37 cellular contexts compared by ENCODE assay signal in the genomic region with DNA sequence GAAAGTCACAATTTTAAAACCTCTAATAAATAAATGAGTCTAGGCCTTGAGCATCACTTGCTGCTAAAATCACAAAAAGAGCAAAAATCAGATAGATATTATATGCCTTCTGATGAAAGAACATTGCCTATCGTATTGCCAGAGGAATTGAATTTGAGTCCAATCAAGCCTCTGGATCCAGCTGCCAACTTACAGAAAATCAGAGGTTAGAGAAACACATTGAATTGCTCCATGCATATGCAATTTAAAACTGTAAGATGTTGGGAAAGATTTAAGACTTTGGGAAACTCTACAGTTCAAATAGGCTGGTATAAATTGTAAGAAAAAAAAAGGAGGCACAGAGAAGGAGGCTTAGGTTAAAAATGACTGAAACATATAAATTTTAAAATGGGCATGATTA.
"Had no signal": no experiment of that assay in that cellular context is flagged by ENCODE, and none has a peak within 500 bp of the region (broad histone marks: within the 10 kb centered on the region; RNA-seq: fewer than 3 reads in every experiment).

No MANE protein-coding gene starts in this region.

- H3K27ac Mint-ChIP-seq: activated naive CD4-positive, alpha-beta T cell treated with anti-CD3 and anti-CD28 coated beads for 36 hours; activated naive CD4-positive, alpha-beta T cell treated with anti-CD3 and anti-CD28 coated beads, Interleukin-2, amount 10 ng/mL, durations not matched to agents 7 days and 5 days; activated naive CD4-positive, alpha-beta T cell treated with anti-CD3 and anti-CD28 coated beads, Interleukin-2, amount 50 U/mL, for 24 hours; activated naive CD4-positive, alpha-beta T cell treated with anti-CD3 and anti-CD28 coated beads, Interleukin-2, amount 50 U/mL, for 72 hours; activated naive CD8-positive, alpha-beta T cell; activated naive CD8-positive, alpha-beta T cell treated with anti-CD3 and anti-CD28 coated beads for 36 hours; activated naive CD8-positive, alpha-beta T cell treated with anti-CD3 and anti-CD28 coated beads, Interleukin-2, amount 10 ng/mL, durations not matched to agents 7 days and 5 days; activated naive CD8-positive, alpha-beta T cell treated with anti-CD3 and anti-CD28 coated beads, Interleukin-2, amount 50 U/mL, for 24 hours; activated T-cell treated with anti-CD3 and anti-CD28 coated beads, Interleukin-2, amount 50 U/mL, for 24 hours; activated T-cell treated with anti-CD3 and anti-CD28 coated beads, Interleukin-2, amount 50 U/mL, for 72 hours; activated T-helper 1 cell treated with anti-CD3 and anti-CD28 coated beads, Interleukin-12 subunit alpha, Interleukin-12 subunit beta, Interleukin-2, Interleukin-4 antibody, amounts not matched to agents 30 ng/mL and 10 ng/mL and 1 ng/mL, durations not matched to agents 14 hours and 24 hours and 36 hours; activated T-helper 17 cell treated with anti-CD3 and anti-CD28 coated beads, Interleukin-2, amount 50 U/mL, for 72 hours; activated T-helper 2 cell treated with anti-CD3 and anti-CD28 coated beads, Interferon-gamma antibody, Interleukin-2, Interleukin-4, amounts not matched to agents 10 μg/mL and 5 μg/mL and 100 μg/mL, durations not matched to agents 14 hours and 24 hours and 36 hours; brain had no signal

- H3K36me3 Mint-ChIP-seq: activated naive CD4-positive, alpha-beta T cell treated with anti-CD3 and anti-CD28 coated beads, Interleukin-2, amount 10 ng/mL, durations not matched to agents 7 days and 5 days; activated naive CD4-positive, alpha-beta T cell treated with anti-CD3 and anti-CD28 coated beads, Interleukin-2, amount 50 U/mL, for 24 hours; activated naive CD4-positive, alpha-beta T cell treated with anti-CD3 and anti-CD28 coated beads, Interleukin-2, amount 50 U/mL, for 72 hours; activated naive CD8-positive, alpha-beta T cell; activated naive CD8-positive, alpha-beta T cell treated with anti-CD3 and anti-CD28 coated beads for 36 hours; activated naive CD8-positive, alpha-beta T cell treated with anti-CD3 and anti-CD28 coated beads, Interleukin-2, amount 10 ng/mL, durations not matched to agents 7 days and 5 days; brain had no signal

- DNase-seq: activated effector memory CD4-positive, alpha-beta T cell treated with anti-CD3 and anti-CD28 coated beads, Interleukin-2, amount 50 U/mL, for 16 hours; activated effector memory CD4-positive, alpha-beta T cell treated with Interleukin-2 at 50 U/mL for 16 hours; activated gamma-delta T cell; activated gamma-delta T cell treated with Interleukin-2 at 50 U/mL for 16 hours; activated naive CD4-positive, alpha-beta T cell; activated naive CD4-positive, alpha-beta T cell treated with anti-CD3 and anti-CD28 coated beads for 36 hours; activated naive CD4-positive, alpha-beta T cell treated with anti-CD3 and anti-CD28 coated beads, Interleukin-2, amount 10 ng/mL, durations not matched to agents 7 days and 5 days; activated naive CD4-positive, alpha-beta T cell treated with anti-CD3 and anti-CD28 coated beads, Interleukin-2, amount 50 U/mL, for 16 hours; activated naive CD4-positive, alpha-beta T cell treated with Interleukin-2 at 50 U/mL for 16 hours; activated naive CD8-positive, alpha-beta T cell treated with anti-CD3 and anti-CD28 coated beads for 36 hours; activated naive CD8-positive, alpha-beta T cell treated with anti-CD3 and anti-CD28 coated beads, Interleukin-2, amount 10 ng/mL, durations not matched to agents 7 days and 5 days; activated naive CD8-positive, alpha-beta T cell treated with anti-CD3 and anti-CD28 coated beads, Interleukin-2, amount 50 U/mL, for 24 hours; activated T-cell treated with anti-CD3 and anti-CD28 coated beads, Interleukin-2, amount 50 U/mL, for 1 hour; activated T-cell treated with anti-CD3 and anti-CD28 coated beads, Interleukin-2, amount 50 U/mL, for 24 hours; activated T-cell treated with anti-CD3 and anti-CD28 coated beads, Interleukin-2, amount 50 U/mL, for 4 hours; activated T-cell treated with anti-CD3 and anti-CD28 coated beads, Interleukin-2, amount 50 U/mL, for 48 hours; activated T-cell treated with anti-CD3 and anti-CD28 coated beads, Interleukin-2, amount 50 U/mL, for 72 hours; adrenal gland; amniotic stem cell; amygdala; anterior cingulate cortex; aorta; body of pancreas; brain microvascular endothelial cell; caudate nucleus; central memory CD4-positive, alpha-beta T cell had no signal

- H3K27ac ChIP-seq: adrenal gland, ascending aorta, body of pancreas, brain microvascular endothelial cell, breast epithelium, cardiac muscle cell had no signal

- H3K9me3 Mint-ChIP-seq: activated naive CD4-positive, alpha-beta T cell treated with anti-CD3 and anti-CD28 coated beads for 36 hours; activated naive CD4-positive, alpha-beta T cell treated with anti-CD3 and anti-CD28 coated beads, Interleukin-2, amount 10 ng/mL, durations not matched to agents 7 days and 5 days; activated naive CD4-positive, alpha-beta T cell treated with anti-CD3 and anti-CD28 coated beads, Interleukin-2, amount 50 U/mL, for 24 hours; activated naive CD4-positive, alpha-beta T cell treated with anti-CD3 and anti-CD28 coated beads, Interleukin-2, amount 50 U/mL, for 72 hours; activated naive CD8-positive, alpha-beta T cell treated with anti-CD3 and anti-CD28 coated beads, Interleukin-2, amount 10 ng/mL, durations not matched to agents 7 days and 5 days; activated naive CD8-positive, alpha-beta T cell treated with anti-CD3 and anti-CD28 coated beads, Interleukin-2, amount 50 U/mL, for 24 hours; activated T-cell treated with anti-CD3 and anti-CD28 coated beads, Interleukin-2, amount 50 U/mL, for 24 hours; activated T-cell treated with anti-CD3 and anti-CD28 coated beads, Interleukin-2, amount 50 U/mL, for 4 hours; activated T-cell treated with anti-CD3 and anti-CD28 coated beads, Interleukin-2, amount 50 U/mL, for 72 hours; activated T-helper 1 cell treated with anti-CD3 and anti-CD28 coated beads, Interleukin-12 subunit alpha, Interleukin-12 subunit beta, Interleukin-2, Interleukin-4 antibody, amounts not matched to agents 30 ng/mL and 10 ng/mL and 1 ng/mL, durations not matched to agents 14 hours and 24 hours and 36 hours; activated T-helper 17 cell treated with anti-CD3 and anti-CD28 coated beads, Interleukin-2, amount 50 U/mL, for 72 hours; activated T-helper 2 cell treated with anti-CD3 and anti-CD28 coated beads, Interferon-gamma antibody, Interleukin-2, Interleukin-4, amounts not matched to agents 10 μg/mL and 5 μg/mL and 100 μg/mL, durations not matched to agents 14 hours and 24 hours and 36 hours; central memory CD8-positive, alpha-beta T cell had no signal

- H3K27me3 ChIP-seq: adrenal gland, ascending aorta, body of pancreas, brain microvascular endothelial cell, breast epithelium, cardiac muscle cell had no signal

- H3K4me1 ChIP-seq: adrenal gland, body of pancreas, breast epithelium had no signal

- H3K36me3 ChIP-seq: adrenal gland, ascending aorta, brain microvascular endothelial cell, breast epithelium, cardiac muscle cell had no signal

- H3K27me3 Mint-ChIP-seq: activated naive CD4-positive, alpha-beta T cell treated with anti-CD3 and anti-CD28 coated beads, Interleukin-2, amount 50 U/mL, for 24 hours; activated naive CD8-positive, alpha-beta T cell treated with anti-CD3 and anti-CD28 coated beads for 36 hours; activated naive CD8-positive, alpha-beta T cell treated with anti-CD3 and anti-CD28 coated beads, Interleukin-2, amount 50 U/mL, for 24 hours; activated T-cell treated with anti-CD3 and anti-CD28 coated beads, Interleukin-2, amount 50 U/mL, for 24 hours had no signal

- H3K9me3 ChIP-seq: adrenal gland, ascending aorta, body of pancreas, breast epithelium had no signal

- ATAC-seq: activated naive CD4-positive, alpha-beta T cell treated with anti-CD3 and anti-CD28 coated beads, Interleukin-2, amount 50 U/mL, for 72 hours; activated naive CD8-positive, alpha-beta T cell treated with anti-CD3 and anti-CD28 coated beads, Interleukin-2, amount 50 U/mL, for 24 hours; activated T-cell treated with anti-CD3 and anti-CD28 coated beads, Interleukin-2, amount 50 U/mL, for 4 hours; activated T-cell treated with anti-CD3 and anti-CD28 coated beads, Interleukin-2, amount 50 U/mL, for 72 hours; activated T-helper 17 cell treated with anti-CD3 and anti-CD28 coated beads, Interleukin-2, amount 50 U/mL, for 72 hours; body of pancreas had no signal

- H3K4me1 Mint-ChIP-seq: activated naive CD4-positive, alpha-beta T cell treated with anti-CD3 and anti-CD28 coated beads, Interleukin-2, amount 10 ng/mL, durations not matched to agents 7 days and 5 days; activated naive CD4-positive, alpha-beta T cell treated with anti-CD3 and anti-CD28 coated beads, Interleukin-2, amount 50 U/mL, for 24 hours; activated naive CD8-positive, alpha-beta T cell treated with anti-CD3 and anti-CD28 coated beads for 36 hours; activated naive CD8-positive, alpha-beta T cell treated with anti-CD3 and anti-CD28 coated beads, Interleukin-2, amount 10 ng/mL, durations not matched to agents 7 days and 5 days; activated naive CD8-positive, alpha-beta T cell treated with anti-CD3 and anti-CD28 coated beads, Interleukin-2, amount 50 U/mL, for 24 hours; activated T-helper 17 cell treated with anti-CD3 and anti-CD28 coated beads, Interleukin-2, amount 50 U/mL, for 72 hours; central memory CD8-positive, alpha-beta T cell had no signal

- H3K4me3 ChIP-seq: adrenal gland, ascending aorta, body of pancreas, breast epithelium, cardiac muscle cell had no signal

- H3K4me3 Mint-ChIP-seq: activated naive CD4-positive, alpha-beta T cell treated with anti-CD3 and anti-CD28 coated beads for 36 hours; activated naive CD4-positive, alpha-beta T cell treated with anti-CD3 and anti-CD28 coated beads, Interleukin-2, amount 10 ng/mL, durations not matched to agents 7 days and 5 days; activated naive CD4-positive, alpha-beta T cell treated with anti-CD3 and anti-CD28 coated beads, Interleukin-2, amount 50 U/mL, for 24 hours; activated naive CD8-positive, alpha-beta T cell; activated naive CD8-positive, alpha-beta T cell treated with anti-CD3 and anti-CD28 coated beads for 36 hours; activated naive CD8-positive, alpha-beta T cell treated with anti-CD3 and anti-CD28 coated beads, Interleukin-2, amount 10 ng/mL, durations not matched to agents 7 days and 5 days; activated naive CD8-positive, alpha-beta T cell treated with anti-CD3 and anti-CD28 coated beads, Interleukin-2, amount 50 U/mL, for 24 hours; activated T-cell treated with anti-CD3 and anti-CD28 coated beads, Interleukin-2, amount 50 U/mL, for 24 hours; activated T-cell treated with anti-CD3 and anti-CD28 coated beads, Interleukin-2, amount 50 U/mL, for 4 hours; activated T-cell treated with anti-CD3 and anti-CD28 coated beads, Interleukin-2, amount 50 U/mL, for 72 hours; activated T-helper 1 cell treated with anti-CD3 and anti-CD28 coated beads, Interleukin-12 subunit alpha, Interleukin-12 subunit beta, Interleukin-2, Interleukin-4 antibody, amounts not matched to agents 30 ng/mL and 10 ng/mL and 1 ng/mL, durations not matched to agents 14 hours and 24 hours and 36 hours; activated T-helper 17 cell treated with anti-CD3 and anti-CD28 coated beads, Interleukin-2, amount 50 U/mL, for 72 hours; brain; central memory CD8-positive, alpha-beta T cell had no signal
